Comparison of ENCODE assay signal across 7 cellular contexts in the genomic region with DNA sequence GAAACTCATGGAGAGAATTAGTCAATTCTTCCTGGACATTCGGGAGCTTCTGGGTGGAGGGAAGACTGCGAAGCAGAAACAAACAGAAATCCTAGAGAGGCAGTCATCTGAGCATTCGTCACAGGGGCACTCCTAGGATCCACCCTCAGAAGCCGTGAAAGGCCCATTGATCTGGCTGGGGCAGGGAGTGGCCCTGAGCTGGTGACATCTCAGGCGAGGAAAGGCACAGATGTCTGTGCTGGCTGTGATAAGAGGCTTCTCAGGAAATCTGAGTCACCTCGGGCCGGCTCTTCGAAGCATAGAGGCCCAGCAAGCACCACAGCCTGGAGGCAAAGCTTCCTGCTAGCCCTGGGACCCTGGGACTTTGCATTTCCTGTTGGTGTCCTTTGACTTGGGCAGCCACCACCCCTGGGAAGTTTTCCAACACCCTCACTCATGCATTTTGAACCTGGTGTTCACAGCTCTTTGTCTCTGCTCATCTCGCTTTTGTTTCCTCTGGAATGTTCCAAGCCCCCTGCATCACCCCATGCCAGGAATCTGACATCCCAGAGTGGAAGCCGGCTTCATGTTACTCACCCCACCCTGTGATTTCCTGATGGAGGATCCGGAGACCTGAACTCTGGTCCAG. TPM values are rescaled to one million over a fixed set of nuclear protein-coding genes. Genes with fewer than 3 reads are reported as not detected.
DNase-seq lines count a peak whose midpoint lies in the region; ATAC-seq, FAIRE-seq and TF ChIP-seq lines count a peak whose summit lies in the region.

No MANE protein-coding gene starts in this region.

- H3K27me3 Mint-ChIP-seq in activated T-helper 2 cell treated with anti-CD3 and anti-CD28 coated beads, Interferon-gamma antibody, Interleukin-2, Interleukin-4, amounts not matched to agents 10 μg/mL and 5 μg/mL and 100 μg/mL, durations not matched to agents 14 hours and 24 hours and 36 hours (ENCODE audit: low read depth) = no peaks in the 10 kb centered on the region

- intact Hi-C loops in activated T-helper 2 cell treated with anti-CD3 and anti-CD28 coated beads, Interferon-gamma antibody, Interleukin-2, Interleukin-4, amounts not matched to agents 10 μg/mL and 5 μg/mL and 100 μg/mL, durations not matched to agents 14 hours and 24 hours and 36 hours (cut with micrococcal nuclease) = no loop called here
- intact Hi-C loops in left ventricle myocardium superior (cut with micrococcal nuclease) = loop anchor here (1.0 kb wide), 1 partner anchor 15 kb away; no protein-coding TSS in a partner anchor

- H3K4me3 ChIP-seq in skeletal muscle cell (ENCODE audit: low read depth, low read length) = no peak overlapping the region

- H3K27ac Mint-ChIP-seq in activated T-helper 2 cell treated with anti-CD3 and anti-CD28 coated beads, Interferon-gamma antibody, Interleukin-2, Interleukin-4, amounts not matched to agents 10 μg/mL and 5 μg/mL and 100 μg/mL, durations not matched to agents 14 hours and 24 hours and 36 hours = peak overlapping the region; percentile 86

- FAIRE-seq in HTR-8/SVneo (lab: Jason Lieb, UNC) = peak; percentile 79

- peak; percentile 95 for ATAC-seq in left ventricle myocardium superior
- no peak for ATAC-seq in GM19324 (IDR thresholded peaks at IDR 0.05; ENCODE audit: low FRiP score, unreplicated experiment)

- no peak overlapping the region for H3K4me3 Mint-ChIP-seq in activated T-helper 2 cell treated with anti-CD3 and anti-CD28 coated beads, Interferon-gamma antibody, Interleukin-2, Interleukin-4, amounts not matched to agents 10 μg/mL and 5 μg/mL and 100 μg/mL, durations not matched to agents 14 hours and 24 hours and 36 hours (ENCODE audit: low read depth)

- H3K9me3 Mint-ChIP-seq in activated T-helper 2 cell treated with anti-CD3 and anti-CD28 coated beads, Interferon-gamma antibody, Interleukin-2, Interleukin-4, amounts not matched to agents 10 μg/mL and 5 μg/mL and 100 μg/mL, durations not matched to agents 14 hours and 24 hours and 36 hours = no peaks in the 10 kb centered on the region

- peak; percentile 83 for DNase-seq in HTR-8/SVneo (ENCODE audit: insufficient read length, low spot score)
- DNase-seq in activated T-helper 2 cell treated with anti-CD3 and anti-CD28 coated beads, Interferon-gamma antibody, Interleukin-2, Interleukin-4, amounts not matched to agents 10 μg/mL and 5 μg/mL and 100 μg/mL, durations not matched to agents 14 hours and 24 hours and 36 hours (ENCODE audit: low spot score) = peak; percentile 14
- peak; percentile 70 for DNase-seq in left ventricle myocardium superior
- DNase-seq in skeletal muscle cell (ENCODE audit: low read depth) = peak; percentile 13
- DNase-seq in NCI-H146 treated with DMSO at 0.1 percent for 48 hours (lab: John Stamatoyannopoulos, UW; ENCODE audit: unreplicated experiment) = no peak
- no peak for DNase-seq in GM10248 (ENCODE audit: extremely low spot score)

- H3K36me3 Mint-ChIP-seq in activated T-helper 2 cell treated with anti-CD3 and anti-CD28 coated beads, Interferon-gamma antibody, Interleukin-2, Interleukin-4, amounts not matched to agents 10 μg/mL and 5 μg/mL and 100 μg/mL, durations not matched to agents 14 hours and 24 hours and 36 hours (ENCODE audit: low read depth) = peaks cover 9% of the 10 kb centered on the region

- H3K4me1 Mint-ChIP-seq in activated T-helper 2 cell treated with anti-CD3 and anti-CD28 coated beads, Interferon-gamma antibody, Interleukin-2, Interleukin-4, amounts not matched to agents 10 μg/mL and 5 μg/mL and 100 μg/mL, durations not matched to agents 14 hours and 24 hours and 36 hours (ENCODE audit: low read depth) = peaks cover 16% of the 10 kb centered on the region

- TF ChIP-seq CTCF in GM10248 (IDR thresholded peaks at IDR 0.05; ENCODE audit: control extremely low read depth, extremely low read depth, low read depth, missing control alignments) = no peak

- POLR2A ChIA-PET in GM10248 (lab: Yijun Ruan, JAX) = no interaction called here

- CTCF ChIA-PET in GM10248 (lab: Yijun Ruan, JAX) = interaction anchor here (2.3 kb wide), 1 partner anchor 12 kb away, joined by 10 read pairs; no protein-coding TSS in a partner anchor

RNA-seq across cellular contexts. Expression of gene CDRT4, which starts 23.3 kb away (rescaled TPM):
- total RNA-seq in activated T-helper 2 cell treated with anti-CD3 and anti-CD28 coated beads, Interferon-gamma antibody, Interleukin-2, Interleukin-4, amounts not matched to agents 10 μg/mL and 5 μg/mL and 100 μg/mL, durations not matched to agents 14 hours and 24 hours and 36 hours = 4.8 and 8.0 TPM in 2 replicates
- 1.4 TPM for total RNA-seq in left ventricle myocardium superior

Comparison
In these comparisons a context has a peak if more than half of its experiments do, and no peak if none do; other contexts are left out.
1. DNase-seq: peak in HTR-8/SVneo (single experiment), activated T-helper 2 cell treated with anti-CD3 and anti-CD28 coated beads, Interferon-gamma antibody, Interleukin-2, Interleukin-4, amounts not matched to agents 10 μg/mL and 5 μg/mL and 100 μg/mL, durations not matched to agents 14 hours and 24 hours and 36 hours (single experiment), left ventricle myocardium superior (single experiment) and skeletal muscle cell (single experiment); none in NCI-H146 treated with DMSO at 0.1 percent for 48 hours (single experiment) and GM10248 (single experiment).